Comparison of ENCODE assay signal across 8 cellular contexts in the genomic region with DNA sequence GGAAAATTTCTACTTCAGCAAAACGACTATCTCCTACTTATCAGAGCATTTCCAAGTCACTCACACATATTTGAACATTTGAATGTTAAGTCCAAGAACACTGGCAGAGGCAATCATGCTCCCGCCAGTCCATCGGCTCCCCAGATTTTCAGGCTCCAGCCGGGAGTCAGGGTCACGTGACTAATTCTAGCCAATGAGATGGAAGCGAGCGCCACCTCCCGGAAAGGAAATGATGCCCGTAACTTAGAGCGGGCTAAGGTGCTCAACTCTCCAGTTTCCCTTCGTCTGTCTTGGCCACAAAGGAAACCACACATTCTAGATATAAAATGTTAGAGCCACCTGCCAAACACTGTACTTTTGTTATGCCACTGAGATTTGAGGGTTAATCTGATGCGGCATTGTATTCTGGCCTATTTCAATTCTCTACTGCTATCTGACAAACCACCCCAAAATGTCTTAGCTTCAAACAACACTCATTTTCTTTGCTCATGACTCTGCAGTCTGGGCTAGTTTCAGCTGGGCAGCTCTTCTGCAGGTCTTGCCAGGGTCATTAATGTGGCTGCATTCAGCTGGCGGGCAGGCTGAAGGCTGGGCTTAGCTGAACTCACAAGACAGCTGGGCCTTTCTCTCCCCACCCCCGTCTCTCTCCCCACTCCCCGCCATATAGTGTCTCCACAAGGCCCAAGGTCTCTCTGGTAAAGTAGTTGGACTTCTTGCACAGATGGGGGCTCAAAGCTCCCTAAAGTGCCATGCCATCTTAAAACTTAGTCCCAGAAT. TPM values are rescaled to one million over a fixed set of nuclear protein-coding genes. Genes with fewer than 3 reads are reported as not detected.
DNase-seq lines count a peak whose midpoint lies in the region; ATAC-seq, FAIRE-seq and TF ChIP-seq lines count a peak whose summit lies in the region.

No MANE protein-coding gene starts in this region.

- TF ChIP-seq CTCF in AG10803 (conservative IDR thresholded peaks at IDR 0.05; ENCODE audit: low read length) = peak; percentile 16; the same call in 1 of the 2 replicates
- no peak for TF ChIP-seq CTCF in mesothelial cell of epicardium (IDR thresholded peaks at IDR 0.05; ENCODE audit: unreplicated experiment)
- TF ChIP-seq CTCF in brain microvascular endothelial cell (IDR thresholded peaks at IDR 0.05; ENCODE audit: low read depth, low read length, missing control alignments) = no peak
- TF ChIP-seq CTCF in pancreas (IDR thresholded peaks at IDR 0.05) = no peak
- TF ChIP-seq CTCF in osteocyte (IDR thresholded peaks at IDR 0.05) = no peak

- WGBS in pancreas, 2 donors = 72 to 78% methylated on average over 15 of the region's 15 CpGs

- no peaks in the 10 kb centered on the region for H3K4me1 Mint-ChIP-seq in mesothelial cell of epicardium
- no peaks in the 10 kb centered on the region for H3K4me1 Mint-ChIP-seq in osteocyte (ENCODE audit: unreplicated experiment)

- H3K4me3 Mint-ChIP-seq in mesothelial cell of epicardium (peak overlapping the region; percentile 35), osteocyte (ENCODE audit: unreplicated experiment) (no peak overlapping the region)

- no peak for FAIRE-seq in pancreas (lab: Jason Lieb, UNC)

- H3K27me3 ChIP-seq in H7 (ENCODE audit: control insufficient read depth, insufficient read depth, low read length) = no peaks in the 10 kb centered on the region
- no peaks in the 10 kb centered on the region for H3K27me3 ChIP-seq in brain microvascular endothelial cell (replicated peaks)
- no peaks in the 10 kb centered on the region for H3K27me3 ChIP-seq in pancreas

- H3K27ac Mint-ChIP-seq in mesothelial cell of epicardium = no peak overlapping the region
- no peak overlapping the region for H3K27ac Mint-ChIP-seq in osteocyte (ENCODE audit: unreplicated experiment)

- in situ Hi-C loops in brain microvascular endothelial cell (cut with HindIII; ENCODE audit: low pct_ligation_motif_present, low sequenced_read_pairs) = no loop called here

- DNase-seq in AG10803 (ENCODE audit: low read depth) = peak; percentile 13
- DNase-seq in H7 = peak; percentile 97
- no peak for DNase-seq in mesothelial cell of epicardium (ENCODE audit: low spot score in 2 of 2, unreplicated experiment in 2 of 2)
- DNase-seq in brain microvascular endothelial cell = no peak
- DNase-seq in pancreas = no peak
- no peak for DNase-seq in osteocyte (ENCODE audit: extremely low spot score, unreplicated experiment)
- DNase-seq in epidermal melanocyte (ENCODE audit: insufficient read length, low spot score) = no peak

- H3K4me3 ChIP-seq in AG10803 (ENCODE audit: low read length) (no peak overlapping the region), H7 (ENCODE audit: insufficient read depth, low read depth, low read length) (no peak overlapping the region), brain microvascular endothelial cell (ENCODE audit: low read depth, low read length) (no peak overlapping the region), pancreas (no peak overlapping the region)

- H3K36me3 Mint-ChIP-seq in mesothelial cell of epicardium = no peaks in the 10 kb centered on the region
- no peaks in the 10 kb centered on the region for H3K36me3 Mint-ChIP-seq in osteocyte (ENCODE audit: unreplicated experiment)

- intact Hi-C loops in pancreas (cut with DNase I) = no loop called here

- H3K9me3 Mint-ChIP-seq in mesothelial cell of epicardium (no peaks in the 10 kb centered on the region), osteocyte (ENCODE audit: unreplicated experiment) (no peaks in the 10 kb centered on the region)

- peak; percentile 41 to 63 for ATAC-seq in activated CD4-positive, CD25-positive, alpha-beta regulatory T cell treated with anti-CD3 and anti-CD28 coated beads, Interleukin-2, amount 50 U/mL, for 24 hours
- ATAC-seq in pancreas = no peak

- no peaks in the 10 kb centered on the region for H3K4me1 ChIP-seq in pancreas

- H3K9me3 ChIP-seq in pancreas = no peaks in the 10 kb centered on the region

- H3K27me3 Mint-ChIP-seq in mesothelial cell of epicardium (ENCODE audit: low read depth) = no peaks in the 10 kb centered on the region
- no peaks in the 10 kb centered on the region for H3K27me3 Mint-ChIP-seq in osteocyte (ENCODE audit: unreplicated experiment)

- H3K36me3 ChIP-seq in H7 (replicated peaks; ENCODE audit: control insufficient read depth, insufficient read depth, low read length) (no peaks in the 10 kb centered on the region), brain microvascular endothelial cell (replicated peaks) (no peaks in the 10 kb centered on the region), pancreas (no peaks in the 10 kb centered on the region)

- no peak overlapping the region for H3K27ac ChIP-seq in brain microvascular endothelial cell
- no peak overlapping the region for H3K27ac ChIP-seq in pancreas

RNA-seq across cellular contexts. Expression of a gene that starts 16.5 kb away (rescaled TPM):
- 1.1 and 2.7 TPM in 2 replicates for total RNA-seq in H7 (2014; rRNA removed; shearing (Covaris generic))
- total RNA-seq in mesothelial cell of epicardium = 0.54 to 0.59 TPM (median 0.55 TPM) in 3 replicates
- under 1 TPM in 3 of 6 donors, not detected in 3; 0.03 to 0.12 (median 0.12) TPM for total RNA-seq in pancreas
- polyA plus RNA-seq in pancreas = under 1 TPM; 0.04 to 0.19 TPM
- 0.70 and 0.78 TPM in 2 replicates for total RNA-seq in osteocyte

RNA-seq across cellular contexts. Expression of a gene that starts 58.9 kb away (rescaled TPM):
- 133 and 136 TPM in 2 replicates for total RNA-seq in H7 (2014; rRNA removed; shearing (Covaris generic))
- total RNA-seq in mesothelial cell of epicardium (70.6 to 72.4 TPM (median 71.7 TPM) in 3 replicates), pancreas (100 to 1,000 TPM in 4 of 6 donors, 10 to 100 TPM in 2; 67.5 to 143 (median 123) TPM), osteocyte (152 and 162 TPM in 2 replicates)
- 100 to 1,000 TPM in 1 of 2 donors, 10 to 100 TPM in 1; 85.1 to 117 TPM for polyA plus RNA-seq in pancreas

Comparison
In these comparisons a context has a peak if more than half of its experiments do, and no peak if none do; other contexts are left out.
1. DNase-seq: peak in AG10803 (single experiment) and H7 (single experiment); none in mesothelial cell of epicardium (0 of 2), brain microvascular endothelial cell (single experiment), pancreas (0 of 6), osteocyte (single experiment) and epidermal melanocyte (single experiment).
2. ATAC-seq: peak in activated CD4-positive, CD25-positive, alpha-beta regulatory T cell treated with anti-CD3 and anti-CD28 coated beads, Interleukin-2, amount 50 U/mL, for 24 hours (2 of 2); none in pancreas (0 of 4).